ENCODE assay signal across 1 cellular context in the genomic region with DNA sequence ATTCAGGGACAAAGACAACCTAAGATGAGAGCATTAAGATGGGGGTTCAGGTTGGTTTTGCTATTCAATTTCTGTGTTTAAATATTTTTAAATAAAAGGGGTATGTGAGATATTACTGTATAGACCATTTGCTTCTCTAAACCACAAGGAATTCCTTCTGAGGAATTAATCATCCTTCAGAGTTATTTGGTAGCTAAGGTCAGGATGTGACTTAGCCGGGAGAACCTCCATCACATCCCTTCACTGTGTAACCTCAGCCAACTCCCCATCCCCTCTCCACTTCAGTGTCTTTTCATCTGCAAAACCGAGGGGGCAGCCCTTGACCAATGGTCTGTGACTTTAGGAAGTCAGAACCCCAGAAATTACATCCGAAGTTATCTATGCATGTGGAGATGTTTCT.
TF ChIP-seq lines count a peak whose summit lies in the region.

No MANE protein-coding gene starts in this region.

TF ChIP-seq in IMR-90, 13 proteins besides CTCF, POLR2A, EP300 and RAD21:
- TF ChIP-seq CHD1 (IDR thresholded peaks at IDR 0.05; ENCODE audit: low read depth, low read length) (no peak), CEBPB (IDR thresholded peaks at IDR 0.05; ENCODE audit: low read depth, low read length) (no peak), SMC3 (IDR thresholded peaks at IDR 0.05; ENCODE audit: low read depth, low read length) (no peak), USF2 (IDR thresholded peaks at IDR 0.05; ENCODE audit: low read depth, low read length) (no peak), NFE2L2 (IDR thresholded peaks at IDR 0.05; ENCODE audit: low read depth, low read length) (no peak), MAFK (IDR thresholded peaks at IDR 0.05; ENCODE audit: low read depth, low read length) (no peak), RCOR1 (IDR thresholded peaks at IDR 0.05; ENCODE audit: insufficient replicate concordance, low read length) (no peak), ELK1 (IDR thresholded peaks at IDR 0.05; ENCODE audit: borderline replicate concordance, low read depth, low read length) (no peak), MAZ (IDR thresholded peaks at IDR 0.05; ENCODE audit: borderline replicate concordance, low read depth, low read length) (no peak), RFX5 (IDR thresholded peaks at IDR 0.05; ENCODE audit: low read depth, low read length) (no peak), BHLHE40 (IDR thresholded peaks at IDR 0.05; ENCODE audit: low read depth, low read length) (no peak), FOS (IDR thresholded peaks at IDR 0.05; ENCODE audit: low read depth, low read length) (no peak)
